Comparison of ENCODE assay signal across 8 cellular contexts in genomic region chr22:30245985-30246901, GRCh38. TPM values are rescaled to one million over a fixed set of nuclear protein-coding genes. Genes with fewer than 3 reads are reported as not detected.
A peak's percentile ranks its signal among the peaks of the same experiment; 100 is the strongest.
DNase-seq lines count a peak whose midpoint lies in the region; ATAC-seq and TF ChIP-seq lines count a peak whose summit lies in the region.

Gene LIF (minus strand): TSS chr22:30246759. CDS start chr22:30246695, 64 bp downstream.

- no peak for TF ChIP-seq EP300 in suprapubic skin (IDR thresholded peaks at IDR 0.05)

- ATAC-seq in mucosa of descending colon (peak; percentile 52), GM19328 (IDR thresholded peaks at IDR 0.05; ENCODE audit: unreplicated experiment) (no peak)

- TF ChIP-seq POLR2A in suprapubic skin (IDR thresholded peaks at IDR 0.05), result no peak

- H3K27me3 ChIP-seq in BE2C, result peaks cover 8% of the 10 kb centered on the region; the same call in 1 of the 2 replicates
- no peaks in the 10 kb centered on the region for H3K27me3 ChIP-seq in effector memory CD4-positive, alpha-beta T cell (replicated peaks; ENCODE audit: control insufficient read depth, insufficient read depth, low read length, poor library complexity, severe bottlenecking)
- H3K27me3 ChIP-seq in suprapubic skin, result peaks cover 14% of the 10 kb centered on the region

- H3K4me1 ChIP-seq in BE2C, result peaks cover 1% of the 10 kb centered on the region
- H3K4me1 ChIP-seq in effector memory CD4-positive, alpha-beta T cell (ENCODE audit: control insufficient read depth, insufficient read depth, low read length, poor library complexity, severe bottlenecking), result peaks cover 26% of the 10 kb centered on the region
- H3K4me1 ChIP-seq in mucosa of descending colon (ENCODE audit: low read depth), result peaks cover 34% of the 10 kb centered on the region
- H3K4me1 ChIP-seq in suprapubic skin, result peaks cover 47% of the 10 kb centered on the region

- under 1% methylated on average over 47 of the region's 65 CpGs for WGBS in suprapubic skin

- intact Hi-C loops in mucosa of descending colon (cut with DNase I, micrococcal nuclease), result no loop called here

- H3K9me3 ChIP-seq in BE2C (no peaks in the 10 kb centered on the region), mucosa of descending colon (no peaks in the 10 kb centered on the region), suprapubic skin (no peaks in the 10 kb centered on the region)
- no peaks in the 10 kb centered on the region for H3K9me3 ChIP-seq in effector memory CD4-positive, alpha-beta T cell (ENCODE audit: control insufficient read depth, low read length)

- peak within 1 kb of the TSS; percentile 58 for H3K4me3 ChIP-seq in BE2C (ENCODE audit: low read depth, low read length)
- peak within 1 kb of the TSS; percentile 61 for H3K4me3 ChIP-seq in effector memory CD4-positive, alpha-beta T cell (ENCODE audit: insufficient read depth, low read depth, low read length, poor library complexity, severe bottlenecking)
- H3K4me3 ChIP-seq in mucosa of descending colon, result peak within 1 kb of the TSS; percentile 28
- H3K4me3 ChIP-seq in suprapubic skin, result peak within 1 kb of the TSS; percentile 61

- H3K36me3 ChIP-seq in BE2C (no peaks in the 10 kb centered on the region), mucosa of descending colon (ENCODE audit: low read depth) (no peaks in the 10 kb centered on the region), suprapubic skin (no peaks in the 10 kb centered on the region)
- no peaks in the 10 kb centered on the region for H3K36me3 ChIP-seq in effector memory CD4-positive, alpha-beta T cell (ENCODE audit: control insufficient read depth, insufficient read depth, low read length)

- DNase-seq in BE2C, result no peak
- DNase-seq in HuH-7.5 (ENCODE audit: low spot score), result peak; percentile 54
- peak; percentile 54 for DNase-seq in activated CD4-positive, alpha-beta T cell treated with anti-CD3 and anti-CD28 coated beads, Interleukin-2, amount 50 U/mL, for 1 hour
- DNase-seq in effector memory CD4-positive, alpha-beta T cell, result peak in 2 of 3 donors; percentile 16 to 21
- peak in 2 of 3 donors; percentile 69 to 74 for DNase-seq in mucosa of descending colon
- no peak for DNase-seq in suprapubic skin (ENCODE audit: low spot score in 2 of 2)
- no peak for DNase-seq in NCI-H2227 (lab: John Stamatoyannopoulos, UW; ENCODE audit: unreplicated experiment)

- H3K27ac ChIP-seq in effector memory CD4-positive, alpha-beta T cell (ENCODE audit: insufficient read depth, low read length, poor library complexity, severe bottlenecking), result no peak within 1 kb of the TSS
- H3K27ac ChIP-seq in suprapubic skin, result no peak within 1 kb of the TSS

- TF ChIP-seq CTCF in BE2C (IDR thresholded peaks at IDR 0.05; ENCODE audit: low read depth, low read length) (no peak), mucosa of descending colon (IDR thresholded peaks at IDR 0.05) (no peak), suprapubic skin (IDR thresholded peaks at IDR 0.05) (no peak)

RNA-seq across cellular contexts. Expression of gene LIF, which starts in this region (rescaled TPM):
- 1.8 TPM for polyA plus RNA-seq in BE2C (2012; ENCODE audit: insufficient read depth, insufficient read length, low read depth)
- total RNA-seq in mucosa of descending colon (10 to 100 TPM in 1 of 3 donors, 1 to 10 TPM in 2; 9.1 to 10.0 (median 9.9) TPM), suprapubic skin (10 to 100 TPM in 1 of 4 donors, 1 to 10 TPM in 3; 4.2 to 15.3 (median 8.5) TPM)

Comparison
In these comparisons a context has a peak if more than half of its experiments do, and no peak if none do; other contexts are left out.
1. DNase-seq: peak in HuH-7.5 (single experiment), activated CD4-positive, alpha-beta T cell treated with anti-CD3 and anti-CD28 coated beads, Interleukin-2, amount 50 U/mL, for 1 hour (single experiment), effector memory CD4-positive, alpha-beta T cell (2 of 3) and mucosa of descending colon (2 of 3); none in BE2C (single experiment), suprapubic skin (0 of 2) and NCI-H2227 (single experiment).
2. Peak in every context shown above with its lines, with median percentiles within 50 percentile points of each other: H3K4me3 ChIP-seq.